ENCODE assay signal across 19 cellular contexts in the genomic region with DNA sequence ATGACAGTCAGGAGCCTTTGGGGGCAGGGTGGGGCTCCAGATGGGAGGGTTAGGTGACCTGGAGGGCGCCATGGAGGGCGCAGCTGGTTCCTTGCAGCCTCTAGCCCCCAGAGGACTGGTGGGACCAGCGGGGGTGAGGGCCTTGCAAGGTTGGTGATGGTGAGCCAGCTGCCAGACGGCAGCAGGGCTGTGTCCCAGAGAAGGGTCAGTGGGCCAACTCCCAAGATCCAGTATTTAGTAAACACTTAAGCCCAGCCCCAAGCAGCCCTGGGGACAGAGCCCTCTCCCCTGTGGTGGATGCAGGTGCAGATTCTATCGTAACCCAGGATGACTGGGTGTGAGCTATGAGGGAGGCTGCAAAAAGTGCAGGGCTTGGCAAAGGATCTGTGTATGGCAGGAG. TPM values are rescaled to one million over a fixed set of nuclear protein-coding genes. Genes with fewer than 3 reads are reported as not detected.
"Had no signal": no experiment of that assay in that cellular context is flagged by ENCODE, and none has a peak within 500 bp of the region (broad histone marks: within the 10 kb centered on the region; RNA-seq: fewer than 3 reads in every experiment).

No MANE protein-coding gene starts in this region.

- H3K27ac ChIP-seq: esophagus squamous epithelium, stomach, upper lobe of left lung had no signal

- ATAC-seq: effector memory CD8-positive, alpha-beta T cell; stimulated activated effector memory CD8-positive, alpha-beta T cell treated with anti-CD3 and anti-CD28 coated beads, Interleukin-12 subunit alpha, Interleukin-12 subunit beta, amount 100 ng/mL, for 72 hours had no signal

- H3K4me3 ChIP-seq: esophagus squamous epithelium, smooth muscle cell, stomach, upper lobe of left lung had no signal

- H3K27ac Mint-ChIP-seq: activated naive CD4-positive, alpha-beta T cell treated with anti-CD3 and anti-CD28 coated beads, Interleukin-2, amount 50 U/mL, for 24 hours; effector memory CD8-positive, alpha-beta T cell; mesothelial cell of epicardium; stimulated activated effector memory CD8-positive, alpha-beta T cell treated with anti-CD3 and anti-CD28 coated beads, Interleukin-12 subunit alpha, Interleukin-12 subunit beta, amount 100 ng/mL, for 72 hours; T-helper 1 cell treated with Interleukin-12 subunit alpha and Interleukin-12 subunit beta and Interleukin-4 antibody, amounts not matched to agents 30 μg/mL and 1 μg/mL, for 36 hours had no signal

- H3K9me3 Mint-ChIP-seq: activated naive CD4-positive, alpha-beta T cell treated with anti-CD3 and anti-CD28 coated beads, Interleukin-2, amount 50 U/mL, for 24 hours; effector memory CD8-positive, alpha-beta T cell; mesothelial cell of epicardium; nephron; stimulated activated effector memory CD8-positive, alpha-beta T cell treated with anti-CD3 and anti-CD28 coated beads, Interleukin-12 subunit alpha, Interleukin-12 subunit beta, amount 100 ng/mL, for 72 hours; T-helper 1 cell treated with Interleukin-12 subunit alpha and Interleukin-12 subunit beta and Interleukin-4 antibody, amounts not matched to agents 30 μg/mL and 1 μg/mL, for 36 hours had no signal

- H3K36me3 ChIP-seq: esophagus squamous epithelium, stomach, upper lobe of left lung had no signal

- H3K9me3 ChIP-seq: esophagus squamous epithelium, stomach, upper lobe of left lung had no signal

- DNase-seq: activated CD4-positive, alpha-beta T cell treated with anti-CD3 and anti-CD28 coated beads, Interleukin-2, amount 50 U/mL, for 4 hours; activated CD4-positive, CD25-positive, alpha-beta regulatory T cell treated with anti-CD3 and anti-CD28 coated beads, Interleukin-2, amount 50 U/mL, for 72 hours; activated gamma-delta T cell; dermis blood vessel endothelial cell; effector memory CD8-positive, alpha-beta T cell; esophagus squamous epithelium; stimulated activated CD4-positive, alpha-beta T cell treated with anti-CD3 and anti-CD28 coated beads, Interleukin-4, amount 100 ng/mL, for 24 hours; stomach had no signal

- H3K4me3 Mint-ChIP-seq: activated naive CD4-positive, alpha-beta T cell treated with anti-CD3 and anti-CD28 coated beads, Interleukin-2, amount 50 U/mL, for 24 hours; effector memory CD8-positive, alpha-beta T cell; mesothelial cell of epicardium; nephron; stimulated activated effector memory CD8-positive, alpha-beta T cell treated with anti-CD3 and anti-CD28 coated beads, Interleukin-12 subunit alpha, Interleukin-12 subunit beta, amount 100 ng/mL, for 72 hours; T-helper 1 cell treated with Interleukin-12 subunit alpha and Interleukin-12 subunit beta and Interleukin-4 antibody, amounts not matched to agents 30 μg/mL and 1 μg/mL, for 36 hours had no signal

- H3K36me3 Mint-ChIP-seq: activated naive CD4-positive, alpha-beta T cell treated with anti-CD3 and anti-CD28 coated beads, Interleukin-2, amount 50 U/mL, for 24 hours; mesothelial cell of epicardium; stimulated activated effector memory CD8-positive, alpha-beta T cell treated with anti-CD3 and anti-CD28 coated beads, Interleukin-12 subunit alpha, Interleukin-12 subunit beta, amount 100 ng/mL, for 72 hours had no signal

- H3K4me2 ChIP-seq: smooth muscle cell had no signal

RNA-seq across cellular contexts. Expression of a gene that starts 32.2 kb away (rescaled TPM):
- total RNA-seq: activated CD8-positive, alpha-beta memory T cell treated with anti-CD3 and anti-CD28 coated beads for 36 hours; dermis blood vessel endothelial cell; lung microvascular endothelial cell; mesothelial cell of epicardium; omental fat pad; progenitor cell of endocrine pancreas; smooth muscle cell had no signal
- polyA plus RNA-seq: smooth muscle cell had no signal
